1 cellular context compared by ENCODE assay signal in genomic region chr14:95829321-95829720, GRCh38.
TF ChIP-seq lines count a peak whose summit lies in the region.

No MANE protein-coding gene starts in this region.

TF ChIP-seq in H1, 55 proteins besides CTCF, POLR2A, EP300 and RAD21 (continued from another document):
- no peak for TF ChIP-seq FOSL1 (IDR thresholded peaks at IDR 0.05; ENCODE audit: insufficient read depth, low read depth, low read length)
